ENCODE assay signal across 1 cellular context in genomic region chr20:46709055-46709458, GRCh38.
TF ChIP-seq lines count a peak whose summit lies in the region.

No MANE protein-coding gene starts in this region.

TF ChIP-seq in HepG2, 621 proteins besides CTCF, POLR2A, EP300 and RAD21 (continued from another document and continues in another):
- TF ChIP-seq ZNF318 (CRISPR knock-in tag; IDR thresholded peaks at IDR 0.05) = no peak
- TF ChIP-seq HOXA7 (CRISPR knock-in tag; IDR thresholded peaks at IDR 0.05) = no peak; the same call in 1 of the 2 replicates
- no peak for TF ChIP-seq HMG20A (CRISPR knock-in tag; IDR thresholded peaks at IDR 0.05; ENCODE audit: borderline replicate concordance)
- TF ChIP-seq TP53 (CRISPR knock-in tag; conservative IDR thresholded peaks at IDR 0.05) = no peak
- TF ChIP-seq ARNT (IDR thresholded peaks at IDR 0.05) = no peak
- TF ChIP-seq KLF13 (CRISPR knock-in tag; IDR thresholded peaks at IDR 0.05) = 0 out of 2 replicates have a peak, but pooled peaks have one; percentile 3
- no peak for TF ChIP-seq CENPX (CRISPR knock-in tag; IDR thresholded peaks at IDR 0.05)
- TF ChIP-seq, protein P1, sequence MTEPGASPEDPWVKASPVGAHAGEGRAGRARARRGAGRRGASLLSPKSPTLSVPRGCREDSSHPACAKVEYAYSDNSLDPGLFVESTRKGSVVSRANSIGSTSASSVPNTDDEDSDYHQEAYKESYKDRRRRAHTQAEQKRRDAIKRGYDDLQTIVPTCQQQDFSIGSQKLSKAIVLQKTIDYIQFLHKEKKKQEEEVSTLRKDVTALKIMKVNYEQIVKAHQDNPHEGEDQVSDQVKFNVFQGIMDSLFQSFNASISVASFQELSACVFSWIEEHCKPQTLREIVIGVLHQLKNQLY (CRISPR knock-in tag; IDR thresholded peaks at IDR 0.05) = no peak
- no peak for TF ChIP-seq DRAP1 (CRISPR knock-in tag; IDR thresholded peaks at IDR 0.05)
- TF ChIP-seq ATF1 (CRISPR knock-in tag; IDR thresholded peaks at IDR 0.05) = no peak
- no peak for TF ChIP-seq ZKSCAN1 (IDR thresholded peaks at IDR 0.05; ENCODE audit: low read length)
- TF ChIP-seq, protein P2, sequence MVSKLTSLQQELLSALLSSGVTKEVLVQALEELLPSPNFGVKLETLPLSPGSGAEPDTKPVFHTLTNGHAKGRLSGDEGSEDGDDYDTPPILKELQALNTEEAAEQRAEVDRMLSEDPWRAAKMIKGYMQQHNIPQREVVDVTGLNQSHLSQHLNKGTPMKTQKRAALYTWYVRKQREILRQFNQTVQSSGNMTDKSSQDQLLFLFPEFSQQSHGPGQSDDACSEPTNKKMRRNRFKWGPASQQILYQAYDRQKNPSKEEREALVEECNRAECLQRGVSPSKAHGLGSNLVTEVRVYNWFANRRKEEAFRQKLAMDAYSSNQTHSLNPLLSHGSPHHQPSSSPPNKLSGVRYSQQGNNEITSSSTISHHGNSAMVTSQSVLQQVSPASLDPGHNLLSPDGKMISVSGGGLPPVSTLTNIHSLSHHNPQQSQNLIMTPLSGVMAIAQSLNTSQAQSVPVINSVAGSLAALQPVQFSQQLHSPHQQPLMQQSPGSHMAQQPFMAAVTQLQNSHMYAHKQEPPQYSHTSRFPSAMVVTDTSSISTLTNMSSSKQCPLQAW (CRISPR knock-in tag; IDR thresholded peaks at IDR 0.05) = no peak
- no peak for TF ChIP-seq ESRRA (CRISPR knock-in tag; IDR thresholded peaks at IDR 0.05; ENCODE audit: low read depth)
- TF ChIP-seq ZNF263 (CRISPR knock-in tag; IDR thresholded peaks at IDR 0.05) = peak; percentile 91
- TF ChIP-seq PAX8 (CRISPR knock-in tag; IDR thresholded peaks at IDR 0.05; ENCODE audit: borderline replicate concordance) = no peak
- TF ChIP-seq HDAC2 (CRISPR knock-in tag; IDR thresholded peaks at IDR 0.05) = no peak
- no peak for TF ChIP-seq HNF1A (IDR thresholded peaks at IDR 0.05; ENCODE audit: low read depth)
- TF ChIP-seq HNF1A (CRISPR knock-in tag; IDR thresholded peaks at IDR 0.05; ENCODE audit: borderline replicate concordance) = no peak
- TF ChIP-seq SMAD9 (CRISPR knock-in tag; IDR thresholded peaks at IDR 0.05) = no peak
- TF ChIP-seq PAF1 (CRISPR knock-in tag; IDR thresholded peaks at IDR 0.05) = no peak
- TF ChIP-seq CREM (IDR thresholded peaks at IDR 0.05) = no peak
- TF ChIP-seq CREM (CRISPR knock-in tag; IDR thresholded peaks at IDR 0.05) = no peak
- TF ChIP-seq, protein P3, sequence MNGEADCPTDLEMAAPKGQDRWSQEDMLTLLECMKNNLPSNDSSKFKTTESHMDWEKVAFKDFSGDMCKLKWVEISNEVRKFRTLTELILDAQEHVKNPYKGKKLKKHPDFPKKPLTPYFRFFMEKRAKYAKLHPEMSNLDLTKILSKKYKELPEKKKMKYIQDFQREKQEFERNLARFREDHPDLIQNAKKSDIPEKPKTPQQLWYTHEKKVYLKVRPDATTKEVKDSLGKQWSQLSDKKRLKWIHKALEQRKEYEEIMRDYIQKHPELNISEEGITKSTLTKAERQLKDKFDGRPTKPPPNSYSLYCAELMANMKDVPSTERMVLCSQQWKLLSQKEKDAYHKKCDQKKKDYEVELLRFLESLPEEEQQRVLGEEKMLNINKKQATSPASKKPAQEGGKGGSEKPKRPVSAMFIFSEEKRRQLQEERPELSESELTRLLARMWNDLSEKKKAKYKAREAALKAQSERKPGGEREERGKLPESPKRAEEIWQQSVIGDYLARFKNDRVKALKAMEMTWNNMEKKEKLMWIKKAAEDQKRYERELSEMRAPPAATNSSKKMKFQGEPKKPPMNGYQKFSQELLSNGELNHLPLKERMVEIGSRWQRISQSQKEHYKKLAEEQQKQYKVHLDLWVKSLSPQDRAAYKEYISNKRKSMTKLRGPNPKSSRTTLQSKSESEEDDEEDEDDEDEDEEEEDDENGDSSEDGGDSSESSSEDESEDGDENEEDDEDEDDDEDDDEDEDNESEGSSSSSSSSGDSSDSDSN (CRISPR knock-in tag; IDR thresholded peaks at IDR 0.05) = no peak
- TF ChIP-seq, protein P4, sequence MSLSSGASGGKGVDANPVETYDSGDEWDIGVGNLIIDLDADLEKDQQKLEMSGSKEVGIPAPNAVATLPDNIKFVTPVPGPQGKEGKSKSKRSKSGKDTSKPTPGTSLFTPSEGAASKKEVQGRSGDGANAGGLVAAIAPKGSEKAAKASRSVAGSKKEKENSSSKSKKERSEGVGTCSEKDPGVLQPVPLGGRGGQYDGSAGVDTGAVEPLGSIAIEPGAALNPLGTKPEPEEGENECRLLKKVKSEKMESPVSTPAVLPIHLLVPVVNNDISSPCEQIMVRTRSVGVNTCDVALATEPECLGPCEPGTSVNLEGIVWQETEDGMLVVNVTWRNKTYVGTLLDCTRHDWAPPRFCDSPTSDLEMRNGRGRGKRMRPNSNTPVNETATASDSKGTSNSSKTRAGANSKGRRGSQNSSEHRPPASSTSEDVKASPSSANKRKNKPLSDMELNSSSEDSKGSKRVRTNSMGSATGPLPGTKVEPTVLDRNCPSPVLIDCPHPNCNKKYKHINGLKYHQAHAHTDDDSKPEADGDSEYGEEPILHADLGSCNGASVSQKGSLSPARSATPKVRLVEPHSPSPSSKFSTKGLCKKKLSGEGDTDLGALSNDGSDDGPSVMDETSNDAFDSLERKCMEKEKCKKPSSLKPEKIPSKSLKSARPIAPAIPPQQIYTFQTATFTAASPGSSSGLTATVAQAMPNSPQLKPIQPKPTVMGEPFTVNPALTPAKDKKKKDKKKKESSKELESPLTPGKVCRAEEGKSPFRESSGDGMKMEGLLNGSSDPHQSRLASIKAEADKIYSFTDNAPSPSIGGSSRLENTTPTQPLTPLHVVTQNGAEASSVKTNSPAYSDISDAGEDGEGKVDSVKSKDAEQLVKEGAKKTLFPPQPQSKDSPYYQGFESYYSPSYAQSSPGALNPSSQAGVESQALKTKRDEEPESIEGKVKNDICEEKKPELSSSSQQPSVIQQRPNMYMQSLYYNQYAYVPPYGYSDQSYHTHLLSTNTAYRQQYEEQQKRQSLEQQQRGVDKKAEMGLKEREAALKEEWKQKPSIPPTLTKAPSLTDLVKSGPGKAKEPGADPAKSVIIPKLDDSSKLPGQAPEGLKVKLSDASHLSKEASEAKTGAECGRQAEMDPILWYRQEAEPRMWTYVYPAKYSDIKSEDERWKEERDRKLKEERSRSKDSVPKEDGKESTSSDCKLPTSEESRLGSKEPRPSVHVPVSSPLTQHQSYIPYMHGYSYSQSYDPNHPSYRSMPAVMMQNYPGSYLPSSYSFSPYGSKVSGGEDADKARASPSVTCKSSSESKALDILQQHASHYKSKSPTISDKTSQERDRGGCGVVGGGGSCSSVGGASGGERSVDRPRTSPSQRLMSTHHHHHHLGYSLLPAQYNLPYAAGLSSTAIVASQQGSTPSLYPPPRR (CRISPR knock-in tag; IDR thresholded peaks at IDR 0.05; ENCODE audit: borderline replicate concordance) = no peak
- no peak for TF ChIP-seq ZBTB21 (CRISPR knock-in tag; IDR thresholded peaks at IDR 0.05)
- TF ChIP-seq ZNF839 (CRISPR knock-in tag; IDR thresholded peaks at IDR 0.05; ENCODE audit: borderline replicate concordance) = no peak
- no peak for TF ChIP-seq ZNF317 (CRISPR knock-in tag; IDR thresholded peaks at IDR 0.05)
- TF ChIP-seq ZNF441 (CRISPR knock-in tag; IDR thresholded peaks at IDR 0.05; ENCODE audit: borderline replicate concordance) = no peak
- TF ChIP-seq, protein P5, sequence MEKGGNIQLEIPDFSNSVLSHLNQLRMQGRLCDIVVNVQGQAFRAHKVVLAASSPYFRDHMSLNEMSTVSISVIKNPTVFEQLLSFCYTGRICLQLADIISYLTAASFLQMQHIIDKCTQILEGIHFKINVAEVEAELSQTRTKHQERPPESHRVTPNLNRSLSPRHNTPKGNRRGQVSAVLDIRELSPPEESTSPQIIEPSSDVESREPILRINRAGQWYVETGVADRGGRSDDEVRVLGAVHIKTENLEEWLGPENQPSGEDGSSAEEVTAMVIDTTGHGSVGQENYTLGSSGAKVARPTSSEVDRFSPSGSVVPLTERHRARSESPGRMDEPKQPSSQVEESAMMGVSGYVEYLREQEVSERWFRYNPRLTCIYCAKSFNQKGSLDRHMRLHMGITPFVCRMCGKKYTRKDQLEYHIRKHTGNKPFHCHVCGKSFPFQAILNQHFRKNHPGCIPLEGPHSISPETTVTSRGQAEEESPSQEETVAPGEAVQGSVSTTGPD (CRISPR knock-in tag; IDR thresholded peaks at IDR 0.05) = no peak
- TF ChIP-seq GTF2F1 (IDR thresholded peaks at IDR 0.05; ENCODE audit: low read length) = 0 out of 2 replicates have a peak, but pooled peaks have one; percentile 42
- TF ChIP-seq MYC (CRISPR knock-in tag; IDR thresholded peaks at IDR 0.05; ENCODE audit: borderline replicate concordance) = no peak
- peak; percentile 61 for TF ChIP-seq ZC3H4 (CRISPR knock-in tag; IDR thresholded peaks at IDR 0.05; ENCODE audit: borderline replicate concordance)
- TF ChIP-seq ZFP1 (CRISPR knock-in tag; IDR thresholded peaks at IDR 0.05) = no peak
- TF ChIP-seq ZNF367 (CRISPR knock-in tag; IDR thresholded peaks at IDR 0.05; ENCODE audit: borderline replicate concordance) = no peak
- TF ChIP-seq SUZ12 (IDR thresholded peaks at IDR 0.05; ENCODE audit: low read depth, low read length) = no peak
- TF ChIP-seq ZNF143 (CRISPR knock-in tag; IDR thresholded peaks at IDR 0.05) = no peak
- no peak for TF ChIP-seq HIVEP1 (CRISPR knock-in tag; IDR thresholded peaks at IDR 0.05)
